ENCODE assay signal across 1 cellular context in genomic region chr11:121521145-121522042, GRCh38.
TF ChIP-seq lines count a peak whose summit lies in the region.

No MANE protein-coding gene starts in this region.

TF ChIP-seq in GM23338, 12 proteins besides CTCF, POLR2A, EP300 and RAD21 (continued from another document):
- TF ChIP-seq ZNF462 (CRISPR knock-in tag; IDR thresholded peaks at IDR 0.05), result no peak
